Comparison of ENCODE assay signal across 12 cellular contexts in the genomic region with DNA sequence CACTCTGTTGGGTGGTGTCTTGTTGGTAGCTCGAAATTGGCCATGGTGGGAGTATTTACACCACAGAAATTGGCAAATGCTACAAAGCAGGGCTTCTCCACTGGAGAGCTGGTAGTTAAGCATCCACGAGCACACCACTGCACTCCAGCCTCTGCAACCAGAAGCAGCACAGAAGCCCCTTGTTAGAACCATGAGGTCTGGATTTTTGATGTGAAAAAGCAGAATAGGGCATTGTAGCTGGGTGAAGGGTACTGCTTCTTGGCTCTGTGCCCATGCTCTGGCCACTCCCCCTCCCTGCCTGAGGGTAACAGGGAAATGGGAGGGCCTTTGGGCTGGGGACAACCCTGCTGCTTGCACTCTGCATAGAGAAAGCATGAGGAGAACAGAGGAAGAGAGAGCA.
DNase-seq lines count a peak whose midpoint lies in the region; TF ChIP-seq lines count a peak whose summit lies in the region.
"Had no signal": no experiment of that assay in that cellular context is flagged by ENCODE, and none has a peak within 500 bp of the region (broad histone marks: within the 10 kb centered on the region; RNA-seq: fewer than 3 reads in every experiment).

No MANE protein-coding gene starts in this region.

- POLR2A ChIA-PET in RWPE1 (lab: Yijun Ruan, JAX; ENCODE audit: low non-redundant PET), result no interaction called here

- H3K36me3 Mint-ChIP-seq in Calu3 (ENCODE audit: insufficient read depth, unreplicated experiment) (peaks cover 9% of the 10 kb centered on the region), glutamatergic neuron (ENCODE audit: unreplicated experiment) (peaks cover 24% of the 10 kb centered on the region)

- BruUV-seq in Calu3 (replicated peaks; lab: Mats Ljungman, UMichigan), result no TSS peak

- H3K27me3 Mint-ChIP-seq in Calu3 (ENCODE audit: unreplicated experiment) (no peaks in the 10 kb centered on the region), glutamatergic neuron (ENCODE audit: unreplicated experiment) (peaks cover 5% of the 10 kb centered on the region)
- H3K27me3 Mint-ChIP-seq: stimulated activated naive CD8-positive, alpha-beta T cell treated with anti-CD3 and anti-CD28 coated beads, Interleukin-15, Interleukin-2, amounts not matched to agents 100 ng/mL and 50 ng/mL, for 24 hours had no signal

- TF ChIP-seq CTCF in Calu3 (IDR thresholded peaks at IDR 0.05; ENCODE audit: unreplicated experiment) (no peak), RWPE1 (conservative IDR thresholded peaks at IDR 0.05; ENCODE audit: low read depth) (no peak), glutamatergic neuron (IDR thresholded peaks at IDR 0.05; ENCODE audit: partially characterized antibody, unreplicated experiment) (no peak)

- peak overlapping the region; percentile 5 for H3K27ac Mint-ChIP-seq in Calu3 (ENCODE audit: unreplicated experiment)
- H3K27ac Mint-ChIP-seq in glutamatergic neuron (ENCODE audit: unreplicated experiment), result peak overlapping the region; percentile 38
- H3K27ac Mint-ChIP-seq: stimulated activated naive CD8-positive, alpha-beta T cell treated with anti-CD3 and anti-CD28 coated beads, Interleukin-15, Interleukin-2, amounts not matched to agents 100 ng/mL and 50 ng/mL, for 24 hours had no signal

- intact Hi-C loops in Calu3 (cut with micrococcal nuclease; ENCODE audit: unreplicated experiment), result no loop called here

- H3K4me3 Mint-ChIP-seq in Calu3 (ENCODE audit: low read depth, unreplicated experiment) (no peak overlapping the region), glutamatergic neuron (ENCODE audit: unreplicated experiment) (no peak overlapping the region)
- H3K4me3 Mint-ChIP-seq: stimulated activated naive CD8-positive, alpha-beta T cell treated with anti-CD3 and anti-CD28 coated beads, Interleukin-15, Interleukin-2, amounts not matched to agents 100 ng/mL and 50 ng/mL, for 24 hours had no signal

- CTCF ChIA-PET in Calu3 (lab: Charles Lee), result no interaction called here
- CTCF ChIA-PET in RWPE1 (lab: Yijun Ruan, JAX), result interaction anchor here (0.7 kb wide), 2 partner anchors 372 to 378 kb away, joined by 3 to 5 read pairs; no protein-coding TSS in a partner anchor

- H3K9me3 Mint-ChIP-seq in Calu3 (ENCODE audit: low read depth, unreplicated experiment), result no peaks in the 10 kb centered on the region
- H3K9me3 Mint-ChIP-seq in glutamatergic neuron (ENCODE audit: unreplicated experiment), result peaks cover 3% of the 10 kb centered on the region

- peak overlapping the region; percentile 40 for H3K27ac ChIP-seq in RWPE1
- H3K27ac ChIP-seq: lower lobe of right lung had no signal

- DNase-seq in Ammon's horn (ENCODE audit: low spot score) (peak; percentile 83), Calu3 (peak; percentile 66), RWPE1 (ENCODE audit: low spot score) (no peak), glutamatergic neuron (no peak), T-helper 9 cell (no peak), amniotic stem cell (lab: John Stamatoyannopoulos, UW) (no peak), AG20443 (ENCODE audit: low spot score) (no peak)
- no peak for DNase-seq in stimulated activated CD8-positive, alpha-beta memory T cell treated with anti-CD3 and anti-CD28 coated beads, Interleukin-4, amount 100 ng/mL, for 48 hours
- DNase-seq: HCEC 1CT, NCI-H2029 had no signal

- H3K4me1 Mint-ChIP-seq in Calu3 (ENCODE audit: low read depth, unreplicated experiment) (peaks cover 33% of the 10 kb centered on the region), glutamatergic neuron (ENCODE audit: low read depth, unreplicated experiment) (peaks cover 16% of the 10 kb centered on the region)

Comparison
In these comparisons a context has a peak if more than half of its experiments do, and no peak if none do; other contexts are left out.
1. DNase-seq: peak in Ammon's horn (single experiment) and Calu3 (single experiment); none in RWPE1 (single experiment), glutamatergic neuron (single experiment), T-helper 9 cell (single experiment), amniotic stem cell (single experiment), AG20443 (single experiment) and stimulated activated CD8-positive, alpha-beta memory T cell treated with anti-CD3 and anti-CD28 coated beads, Interleukin-4, amount 100 ng/mL, for 48 hours (single experiment).